In the genomic region with DNA sequence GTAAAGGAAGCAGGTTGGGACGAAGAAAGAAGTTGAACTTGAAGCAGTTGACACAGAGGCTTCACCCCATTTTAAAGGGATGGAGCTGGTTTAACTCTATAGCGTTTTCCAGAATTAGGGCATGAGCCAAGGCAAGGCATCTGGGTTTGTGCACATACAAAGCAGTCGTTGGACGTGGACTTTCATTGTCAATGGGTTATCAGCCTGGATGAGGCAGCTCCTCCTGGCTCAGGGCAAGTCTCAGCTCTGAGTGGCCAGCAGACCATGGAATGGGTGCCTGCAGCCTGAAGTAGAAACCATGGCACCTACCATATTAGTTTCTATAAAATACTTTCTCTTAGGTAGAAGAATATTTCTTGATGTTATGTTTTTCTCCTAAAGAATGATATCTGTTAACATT, we compare ENCODE assay signal across 28 cellular contexts.
"Had no signal": no experiment of that assay in that cellular context is flagged by ENCODE, and none has a peak within 500 bp of the region (broad histone marks: within the 10 kb centered on the region; RNA-seq: fewer than 3 reads in every experiment).

No MANE protein-coding gene starts in this region.

- H3K27me3 Mint-ChIP-seq: stimulated activated memory B cell treated with anti-CD40 and anti-IgM and Interleukin-4, amounts not matched to agents 10 μg/mL and 1 μg/mL and 100 μg/mL, for 72 hours; stimulated activated naive B cell treated with anti-CD40 and anti-IgM and Interleukin-4, amounts not matched to agents 10 μg/mL and 1 μg/mL and 100 μg/mL, for 72 hours; stimulated activated naive CD8-positive, alpha-beta T cell treated with anti-CD3 and anti-CD28 coated beads, Interleukin-15, Interleukin-2, amounts not matched to agents 100 ng/mL and 50 ng/mL, for 24 hours had no signal

- H3K4me1 Mint-ChIP-seq: stimulated activated effector memory CD8-positive, alpha-beta T cell treated with anti-CD3 and anti-CD28 coated beads, Interleukin-12 subunit alpha, Interleukin-12 subunit beta, amount 100 ng/mL, for 72 hours; stimulated activated memory B cell treated with anti-CD40 and anti-IgM and Interleukin-4, amounts not matched to agents 10 μg/mL and 1 μg/mL and 100 μg/mL, for 72 hours; stimulated activated naive B cell treated with anti-CD40 and anti-IgM and Interleukin-4, amounts not matched to agents 10 μg/mL and 1 μg/mL and 100 μg/mL, for 72 hours; stimulated activated naive CD8-positive, alpha-beta T cell treated with anti-CD3 and anti-CD28 coated beads, Interleukin-15, amount 100 ng/mL, for 72 hours had no signal

- ATAC-seq: stimulated activated effector memory CD8-positive, alpha-beta T cell treated with anti-CD3 and anti-CD28 coated beads, Interleukin-12 subunit alpha, Interleukin-12 subunit beta, amount 100 ng/mL, for 72 hours; stimulated activated memory B cell treated with anti-CD40 and anti-IgM and Interleukin-4, amounts not matched to agents 10 μg/mL and 1 μg/mL and 100 μg/mL, for 72 hours; stimulated activated naive B cell treated with anti-CD40 and anti-IgM and Interleukin-4, amounts not matched to agents 10 μg/mL and 1 μg/mL and 100 μg/mL, for 72 hours; stimulated activated naive CD8-positive, alpha-beta T cell treated with anti-CD3 and anti-CD28 coated beads, Interleukin-15, amount 100 ng/mL, for 72 hours; stimulated activated naive CD8-positive, alpha-beta T cell treated with anti-CD3 and anti-CD28 coated beads, Interleukin-15, Interleukin-2, amounts not matched to agents 100 U/mL and 50 U/mL, for 24 hours; upper lobe of right lung had no signal

- H3K27ac Mint-ChIP-seq: stimulated activated effector memory CD8-positive, alpha-beta T cell treated with anti-CD3 and anti-CD28 coated beads, Interleukin-12 subunit alpha, Interleukin-12 subunit beta, amount 100 ng/mL, for 72 hours; stimulated activated memory B cell treated with anti-CD40 and anti-IgM and Interleukin-4, amounts not matched to agents 10 μg/mL and 1 μg/mL and 100 μg/mL, for 72 hours; stimulated activated naive B cell treated with anti-CD40 and anti-IgM and Interleukin-4, amounts not matched to agents 10 μg/mL and 1 μg/mL and 100 μg/mL, for 72 hours; stimulated activated naive CD8-positive, alpha-beta T cell treated with anti-CD3 and anti-CD28 coated beads, Interleukin-15, amount 100 ng/mL, for 72 hours; stimulated activated naive CD8-positive, alpha-beta T cell treated with anti-CD3 and anti-CD28 coated beads, Interleukin-15, Interleukin-2, amounts not matched to agents 100 ng/mL and 50 ng/mL, for 24 hours; type B pancreatic cell had no signal

- H3K36me3 Mint-ChIP-seq: stimulated activated effector memory CD8-positive, alpha-beta T cell treated with anti-CD3 and anti-CD28 coated beads, Interleukin-12 subunit alpha, Interleukin-12 subunit beta, amount 100 ng/mL, for 72 hours; stimulated activated memory B cell treated with anti-CD40 and anti-IgM and Interleukin-4, amounts not matched to agents 10 μg/mL and 1 μg/mL and 100 μg/mL, for 72 hours; stimulated activated naive B cell treated with anti-CD40 and anti-IgM and Interleukin-4, amounts not matched to agents 10 μg/mL and 1 μg/mL and 100 μg/mL, for 72 hours; type B pancreatic cell had no signal

- H3K4me3 ChIP-seq: stomach, suprapubic skin, testis, thoracic aorta, thyroid gland, tibial artery, tibial nerve, transverse colon, upper lobe of left lung, upper lobe of right lung, uterus, vagina had no signal

- DNase-seq: stimulated activated CD4-positive, alpha-beta T cell treated with anti-CD3 and anti-CD28 coated beads, Interleukin-2, amount 100 ng/mL, for 48 hours; stimulated activated CD4-positive, alpha-beta T cell treated with anti-CD3 and anti-CD28 coated beads, Interleukin-4, amount 100 ng/mL, for 1 hour; stimulated activated CD4-positive, alpha-beta T cell treated with anti-CD3 and anti-CD28 coated beads, Interleukin-4, amount 100 ng/mL, for 24 hours; stimulated activated CD4-positive, alpha-beta T cell treated with anti-CD3 and anti-CD28 coated beads, Interleukin-4, amount 100 ng/mL, for 4 hours; stimulated activated CD8-positive, alpha-beta memory T cell treated with anti-CD3 and anti-CD28 coated beads, Interleukin-4, amount 100 ng/mL, for 48 hours; stimulated activated naive B cell treated with anti-CD40 and anti-IgM and Interleukin-4, amounts not matched to agents 10 μg/mL and 1 μg/mL and 100 μg/mL, for 72 hours; stimulated activated naive CD4-positive, alpha-beta T cell; stimulated activated naive CD4-positive, alpha-beta T cell treated with Interleukin-2 at 50 U/mL for 16 hours; stimulated activated naive CD8-positive, alpha-beta T cell treated with anti-CD3 and anti-CD28 coated beads, Interleukin-15, amount 100 ng/mL, for 72 hours; stimulated activated naive CD8-positive, alpha-beta T cell treated with anti-CD3 and anti-CD28 coated beads, Interleukin-15, Interleukin-2, amounts not matched to agents 100 U/mL and 50 U/mL, for 24 hours; stomach; substantia nigra; testis; thyroid gland; tibial artery; transverse colon; trophoblast cell; upper lobe of left lung; upper lobe of right lung; uterus had no signal

- H3K4me3 Mint-ChIP-seq: stimulated activated effector memory CD8-positive, alpha-beta T cell treated with anti-CD3 and anti-CD28 coated beads, Interleukin-12 subunit alpha, Interleukin-12 subunit beta, amount 100 ng/mL, for 72 hours; stimulated activated memory B cell treated with anti-CD40 and anti-IgM and Interleukin-4, amounts not matched to agents 10 μg/mL and 1 μg/mL and 100 μg/mL, for 72 hours; stimulated activated naive B cell treated with anti-CD40 and anti-IgM and Interleukin-4, amounts not matched to agents 10 μg/mL and 1 μg/mL and 100 μg/mL, for 72 hours; stimulated activated naive CD8-positive, alpha-beta T cell treated with anti-CD3 and anti-CD28 coated beads, Interleukin-15, amount 100 ng/mL, for 72 hours; stimulated activated naive CD8-positive, alpha-beta T cell treated with anti-CD3 and anti-CD28 coated beads, Interleukin-15, Interleukin-2, amounts not matched to agents 100 ng/mL and 50 ng/mL, for 24 hours; type B pancreatic cell had no signal

- H3K36me3 ChIP-seq: stomach, suprapubic skin, thoracic aorta, thyroid gland, tibial artery, tibial nerve, transverse colon, upper lobe of left lung, upper lobe of right lung, uterus, vagina had no signal

- H3K9me3 ChIP-seq: stomach, suprapubic skin, testis, thoracic aorta, thyroid gland, tibial artery, tibial nerve, transverse colon, upper lobe of left lung, upper lobe of right lung, uterus, vagina had no signal

- H3K4me1 ChIP-seq: stomach, suprapubic skin, testis, tibial artery, tibial nerve, transverse colon, upper lobe of left lung, upper lobe of right lung, uterus, vagina had no signal

- H3K9me3 Mint-ChIP-seq: stimulated activated memory B cell treated with anti-CD40 and anti-IgM and Interleukin-4, amounts not matched to agents 10 μg/mL and 1 μg/mL and 100 μg/mL, for 72 hours; stimulated activated naive CD8-positive, alpha-beta T cell treated with anti-CD3 and anti-CD28 coated beads, Interleukin-15, Interleukin-2, amounts not matched to agents 100 ng/mL and 50 ng/mL, for 24 hours; type B pancreatic cell had no signal

- H3K27me3 ChIP-seq: stomach, suprapubic skin, testis, thyroid gland, tibial artery, tibial nerve, transverse colon, upper lobe of left lung, upper lobe of right lung, uterus, vagina had no signal

- H3K27ac ChIP-seq: stomach, suprapubic skin, testis, thoracic aorta, thyroid gland, tibial artery, tibial nerve, transverse colon, upper lobe of left lung, upper lobe of right lung, uterus, vagina had no signal
